Comparison of ENCODE assay signal across 9 cellular contexts in genomic region chr10:6145979-6146432, GRCh38. TPM values are rescaled to one million over a fixed set of nuclear protein-coding genes. Genes with fewer than 3 reads are reported as not detected.
DNase-seq lines count a peak whose midpoint lies in the region; ATAC-seq and TF ChIP-seq lines count a peak whose summit lies in the region.
"Had no signal": no experiment of that assay in that cellular context is flagged by ENCODE, and none has a peak within 500 bp of the region (broad histone marks: within the 10 kb centered on the region; RNA-seq: fewer than 3 reads in every experiment).

No MANE protein-coding gene starts in this region.

- intact Hi-C loops in activated naive CD4-positive, alpha-beta T cell treated with anti-CD3 and anti-CD28 coated beads for 36 hours (cut with micrococcal nuclease), result loop anchor here (2.0 kb wide), 1 partner anchor 55 kb away; no protein-coding TSS in a partner anchor
- intact Hi-C loops in lower lobe of right lung (cut with DNase I), result no loop called here

- H3K36me3 Mint-ChIP-seq in activated naive CD4-positive, alpha-beta T cell treated with anti-CD3 and anti-CD28 coated beads for 36 hours (ENCODE audit: low read depth), result peaks cover 13% of the 10 kb centered on the region
- H3K36me3 Mint-ChIP-seq in activated naive CD4-positive, alpha-beta T cell treated with anti-CD3 and anti-CD28 coated beads, Interleukin-2, amount 50 U/mL, for 72 hours, result peaks cover 5 to 32% of the 10 kb centered on the region in 2 donors
- peaks cover 11% of the 10 kb centered on the region for H3K36me3 Mint-ChIP-seq in type B pancreatic cell

- H3K36me3 ChIP-seq in lower lobe of right lung, result no peaks in the 10 kb centered on the region

- H3K9me3 ChIP-seq in lower lobe of right lung, result no peaks in the 10 kb centered on the region

- ATAC-seq in activated naive CD4-positive, alpha-beta T cell treated with anti-CD3 and anti-CD28 coated beads, Interleukin-2, amount 50 U/mL, for 72 hours, result no peak
- no peak for ATAC-seq in lower lobe of right lung
- no peak for ATAC-seq in GM19467 (IDR thresholded peaks at IDR 0.05; ENCODE audit: unreplicated experiment)

- H3K27ac ChIP-seq in lower lobe of right lung, result no peak overlapping the region

- H3K27ac Mint-ChIP-seq in activated naive CD4-positive, alpha-beta T cell treated with anti-CD3 and anti-CD28 coated beads for 36 hours, result no peak overlapping the region
- peak overlapping the region in 1 of 2 donors; percentile 77 for H3K27ac Mint-ChIP-seq in activated naive CD4-positive, alpha-beta T cell treated with anti-CD3 and anti-CD28 coated beads, Interleukin-2, amount 50 U/mL, for 72 hours
- H3K27ac Mint-ChIP-seq in type B pancreatic cell, result peak overlapping the region; percentile 26

- TF ChIP-seq CTCF in astrocyte of the spinal cord (IDR thresholded peaks at IDR 0.05; ENCODE audit: low read depth, low read length) (no peak), lower lobe of right lung (IDR thresholded peaks at IDR 0.05) (no peak), type B pancreatic cell (conservative IDR thresholded peaks at IDR 0.05) (no peak)

- peaks cover 80% of the 10 kb centered on the region for H3K4me1 Mint-ChIP-seq in activated naive CD4-positive, alpha-beta T cell treated with anti-CD3 and anti-CD28 coated beads for 36 hours (ENCODE audit: low read depth)
- peaks cover 16% of the 10 kb centered on the region for H3K4me1 Mint-ChIP-seq in type B pancreatic cell (ENCODE audit: unreplicated experiment)

- no peak for DNase-seq in activated naive CD4-positive, alpha-beta T cell treated with anti-CD3 and anti-CD28 coated beads for 36 hours
- no peak for DNase-seq in activated naive CD4-positive, alpha-beta T cell treated with anti-CD3 and anti-CD28 coated beads, Interleukin-2, amount 50 U/mL, for 72 hours (ENCODE audit: low spot score in 2 of 2)
- DNase-seq in astrocyte of the spinal cord (ENCODE audit: low read depth, low spot score), result no peak
- DNase-seq in lower lobe of right lung, result no peak
- no peak for DNase-seq in type B pancreatic cell (ENCODE audit: extremely low spot score, unreplicated experiment)
- DNase-seq in ACHN, result no peak
- no peak for DNase-seq in erythroblast (lab: John Stamatoyannopoulos, UW)
- DNase-seq: GF-D8 had no signal

- TF ChIP-seq POLR2A in erythroblast (IDR thresholded peaks at IDR 0.05; ENCODE audit: low read length), result no peak

- H3K27me3 ChIP-seq in lower lobe of right lung (ENCODE audit: low read depth), result no peaks in the 10 kb centered on the region

- H3K9me3 Mint-ChIP-seq in activated naive CD4-positive, alpha-beta T cell treated with anti-CD3 and anti-CD28 coated beads for 36 hours, result no peaks in the 10 kb centered on the region
- H3K9me3 Mint-ChIP-seq in activated naive CD4-positive, alpha-beta T cell treated with anti-CD3 and anti-CD28 coated beads, Interleukin-2, amount 50 U/mL, for 72 hours, result no peaks in the 10 kb centered on the region
- peaks cover 4% of the 10 kb centered on the region for H3K9me3 Mint-ChIP-seq in type B pancreatic cell

- no peaks in the 10 kb centered on the region for H3K27me3 Mint-ChIP-seq in activated naive CD4-positive, alpha-beta T cell treated with anti-CD3 and anti-CD28 coated beads for 36 hours (ENCODE audit: low read depth)
- peaks cover 35% of the 10 kb centered on the region for H3K27me3 Mint-ChIP-seq in type B pancreatic cell

- in situ Hi-C loops in astrocyte of the spinal cord (cut with HindIII; ENCODE audit: low sequenced_read_pairs) (no loop called here), ACHN (cut with HindIII; ENCODE audit: low pct_ligation_motif_present, low pct_unique_long_range_greater_than_20kb, low sequenced_read_pairs) (no loop called here)

- peak overlapping the region; percentile 83 for H3K4me3 Mint-ChIP-seq in activated naive CD4-positive, alpha-beta T cell treated with anti-CD3 and anti-CD28 coated beads for 36 hours
- peak overlapping the region; percentile 83 for H3K4me3 Mint-ChIP-seq in type B pancreatic cell

- peaks cover 36% of the 10 kb centered on the region for H3K4me1 ChIP-seq in lower lobe of right lung

- CTCF ChIA-PET in activated naive CD4-positive, alpha-beta T cell treated with anti-CD3 and anti-CD28 coated beads for 36 hours (lab: Charles Lee), result interaction anchor here (1.0 to 1.8 kb wide), 4 partner anchors 39 to 255 kb away, joined by 3 to 4 read pairs (median 4); partner anchors contain the start of gene PFKFB3

- H3K4me3 ChIP-seq in astrocyte of the spinal cord (ENCODE audit: low read depth, low read length) (peak overlapping the region; percentile 60), lower lobe of right lung (peak overlapping the region; percentile 91)

RNA-seq across cellular contexts. Expression of gene PFKFB3, which starts 56.7 kb away (rescaled TPM):
- total RNA-seq in activated naive CD4-positive, alpha-beta T cell treated with anti-CD3 and anti-CD28 coated beads for 36 hours, result 10 to 100 TPM; 87.7 to 88.5 TPM
- 100 to 1,000 TPM in 1 of 2 donors, 10 to 100 TPM in 1; 77.0 to 181 TPM for total RNA-seq in activated naive CD4-positive, alpha-beta T cell treated with anti-CD3 and anti-CD28 coated beads, Interleukin-2, amount 50 U/mL, for 72 hours
- total RNA-seq in lower lobe of right lung (78.5 TPM), type B pancreatic cell (ENCODE audit: low replicate concordance) (14.0 and 30.2 TPM in 2 replicates)

RNA-seq across cellular contexts. Expression of gene RBM17, which starts 57.2 kb away (rescaled TPM):
- 100 to 1,000 TPM; 157 to 162 TPM for total RNA-seq in activated naive CD4-positive, alpha-beta T cell treated with anti-CD3 and anti-CD28 coated beads for 36 hours
- 100 to 1,000 TPM; 141 to 227 TPM for total RNA-seq in activated naive CD4-positive, alpha-beta T cell treated with anti-CD3 and anti-CD28 coated beads, Interleukin-2, amount 50 U/mL, for 72 hours
- total RNA-seq in lower lobe of right lung (90.8 TPM), type B pancreatic cell (ENCODE audit: low replicate concordance) (92.1 and 105 TPM in 2 replicates)
